In the genomic region with DNA sequence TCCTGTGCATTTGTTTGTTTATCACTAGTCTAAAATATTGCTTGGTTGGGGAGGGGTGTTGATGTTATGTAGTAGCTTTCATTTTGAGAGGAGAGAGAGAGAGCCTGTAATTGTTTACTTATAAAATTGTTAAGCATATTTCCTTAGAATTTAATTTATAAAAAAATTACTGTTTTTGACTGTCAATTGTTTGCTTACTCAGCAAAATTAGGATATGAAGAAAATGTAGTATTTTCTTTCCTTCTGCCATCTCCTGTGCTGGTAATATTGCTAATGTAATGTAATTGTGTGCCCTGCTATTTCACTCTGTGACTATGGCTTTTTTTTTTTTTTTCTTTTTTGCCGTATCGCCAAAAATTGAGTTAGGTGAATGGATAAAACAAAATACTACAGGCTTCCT, we compare ENCODE assay signal across 19 cellular contexts. TPM values are rescaled to one million over a fixed set of nuclear protein-coding genes. Genes with fewer than 3 reads are reported as not detected.
DNase-seq lines count a peak whose midpoint lies in the region; ATAC-seq, FAIRE-seq and TF ChIP-seq lines count a peak whose summit lies in the region.
"Had no signal": no experiment of that assay in that cellular context is flagged by ENCODE, and none has a peak within 500 bp of the region (broad histone marks: within the 10 kb centered on the region; RNA-seq: fewer than 3 reads in every experiment).

No MANE protein-coding gene starts in this region.

- CTCF ChIA-PET in Calu3 (lab: Charles Lee): interaction anchor here (0.6 to 1.4 kb wide), 5 partner anchors 12 to 405 kb away, joined by 3 to 6 read pairs (median 3); no protein-coding TSS in a partner anchor

- H3K4me3 ChIP-seq in CD4-positive, CD25-positive, alpha-beta regulatory T cell (ENCODE audit: low read depth, low read length): peak overlapping the region; percentile 57
- H3K4me3 ChIP-seq in SK-N-MC: peak overlapping the region; percentile 24; the same call in 1 of the 2 replicates
- no peak overlapping the region for H3K4me3 ChIP-seq in fibroblast of lung (replicated peaks in 1 of 4; ENCODE audit: control extremely low read depth in 1 of 4, insufficient read depth in 1 of 4, low read depth in 3 of 4, low read length in 4 of 4)
- H3K4me3 ChIP-seq: coronary artery, left lung, thyroid gland had no signal

- DNase-seq in CD4-positive, CD25-positive, alpha-beta regulatory T cell: no peak
- no peak for DNase-seq in Calu3
- DNase-seq in SK-N-MC (ENCODE audit: low read depth, low spot score): no peak
- no peak for DNase-seq in fibroblast of lung (ENCODE audit: low read depth in 2 of 2)
- no peak for DNase-seq in left lobe of liver (ENCODE audit: low spot score)
- DNase-seq in NCI-H1105 (lab: John Stamatoyannopoulos, UW): no peak
- no peak for DNase-seq in H54 (ENCODE audit: insufficient read length, low spot score)
- DNase-seq: left lung, NCI-H1092 treated with DMSO at 0.1 percent for 48 hours, NCI-H2171, NCI-H748 treated with DMSO at 0.1 percent for 48 hours, posterior cingulate gyrus, Right ventricle myocardium superior, small intestine, T-helper 2 cell, thyroid gland had no signal

- peak overlapping the region; percentile 57 for H3K4me2 ChIP-seq in fibroblast of lung (ENCODE audit: extremely low read depth, insufficient read depth, low read length)

- no peaks in the 10 kb centered on the region for H3K9me3 ChIP-seq in CD4-positive, CD25-positive, alpha-beta regulatory T cell (ENCODE audit: control insufficient read depth in 2 of 2, low read length in 2 of 2)
- H3K9me3 ChIP-seq in SK-N-MC (ENCODE audit: low read depth, low read length): no peaks in the 10 kb centered on the region
- H3K9me3 ChIP-seq in fibroblast of lung (ENCODE audit: control insufficient read depth, insufficient read depth, low read depth, low read length): no peaks in the 10 kb centered on the region
- H3K9me3 ChIP-seq: left lung, thyroid gland had no signal

- no TSS peak for BruUV-seq in Calu3 (replicated peaks; lab: Mats Ljungman, UMichigan)

- H3K27ac ChIP-seq in CD4-positive, CD25-positive, alpha-beta regulatory T cell (ENCODE audit: insufficient read depth, low read length, poor library complexity, severe bottlenecking): no peak overlapping the region
- H3K27ac ChIP-seq in SK-N-MC (no peak overlapping the region), fibroblast of lung (ENCODE audit: insufficient read depth, low read length) (no peak overlapping the region)
- H3K27ac ChIP-seq: coronary artery, left lung, thyroid gland had no signal

- no peaks in the 10 kb centered on the region for H3K36me3 Mint-ChIP-seq in CD4-positive, CD25-positive, alpha-beta regulatory T cell
- peaks cover 41% of the 10 kb centered on the region for H3K36me3 Mint-ChIP-seq in Calu3 (ENCODE audit: insufficient read depth, unreplicated experiment)

- H3K27ac Mint-ChIP-seq in CD4-positive, CD25-positive, alpha-beta regulatory T cell: peak overlapping the region in 1 of 3 donors; percentile 46
- no peak overlapping the region for H3K27ac Mint-ChIP-seq in Calu3 (ENCODE audit: unreplicated experiment)

- no peak for ATAC-seq in CD4-positive, CD25-positive, alpha-beta regulatory T cell (ENCODE audit: low read depth in 2 of 2)
- ATAC-seq in left lobe of liver: no peak
- ATAC-seq: left lung had no signal

- FAIRE-seq in H54 (lab: Jason Lieb, UNC): no peak
- FAIRE-seq: frontal cortex, small intestine had no signal

- H2AFZ ChIP-seq in fibroblast of lung (ENCODE audit: low read length): no peak overlapping the region

- H3K27me3 Mint-ChIP-seq in CD4-positive, CD25-positive, alpha-beta regulatory T cell: no peaks in the 10 kb centered on the region
- no peaks in the 10 kb centered on the region for H3K27me3 Mint-ChIP-seq in Calu3 (ENCODE audit: unreplicated experiment)

- H3K9ac ChIP-seq in SK-N-MC (ENCODE audit: insufficient read length) (no peak overlapping the region), fibroblast of lung (ENCODE audit: insufficient read depth, low read length) (no peak overlapping the region)

- TF ChIP-seq CTCF in Calu3 (IDR thresholded peaks at IDR 0.05; ENCODE audit: unreplicated experiment) (no peak), fibroblast of lung (conservative IDR thresholded peaks at IDR 0.05 in 1 of 2, IDR thresholded peaks at IDR 0.05 in 1 of 2; ENCODE audit: low read depth in 1 of 2, low read length in 2 of 2) (no peak)

- peaks cover 83% of the 10 kb centered on the region for H3K79me2 ChIP-seq in fibroblast of lung (ENCODE audit: control insufficient read depth, insufficient read depth, low read length)

- H3K4me3 Mint-ChIP-seq in CD4-positive, CD25-positive, alpha-beta regulatory T cell: peak overlapping the region; percentile 3 to 44 (median 30)
- peak overlapping the region; percentile 48 for H3K4me3 Mint-ChIP-seq in Calu3 (ENCODE audit: low read depth, unreplicated experiment)

- H3K4me1 Mint-ChIP-seq in CD4-positive, CD25-positive, alpha-beta regulatory T cell: peaks cover 40 to 86% (median 53%) of the 10 kb centered on the region in 4 donors
- peaks cover 62% of the 10 kb centered on the region for H3K4me1 Mint-ChIP-seq in Calu3 (ENCODE audit: low read depth, unreplicated experiment)

- no peaks in the 10 kb centered on the region for H4K20me1 ChIP-seq in fibroblast of lung (ENCODE audit: control insufficient read depth, extremely low read depth, insufficient read depth, low read length)

- H3K4me1 ChIP-seq in CD4-positive, CD25-positive, alpha-beta regulatory T cell (ENCODE audit: control insufficient read depth, insufficient read depth, low read length, poor library complexity, severe bottlenecking): peaks cover 50% of the 10 kb centered on the region
- peaks cover 2% of the 10 kb centered on the region for H3K4me1 ChIP-seq in fibroblast of lung (ENCODE audit: control insufficient read depth, extremely low read depth, insufficient read depth, low read length)

- no peak for TF ChIP-seq POLR2A in H54 (IDR thresholded peaks at IDR 0.05; ENCODE audit: low read depth, low read length)

- H3K9me3 Mint-ChIP-seq in CD4-positive, CD25-positive, alpha-beta regulatory T cell: no peaks in the 10 kb centered on the region
- no peaks in the 10 kb centered on the region for H3K9me3 Mint-ChIP-seq in Calu3 (ENCODE audit: low read depth, unreplicated experiment)

- no peaks in the 10 kb centered on the region for H3K27me3 ChIP-seq in CD4-positive, CD25-positive, alpha-beta regulatory T cell (ENCODE audit: control insufficient read depth, insufficient read depth, low read length)
- no peaks in the 10 kb centered on the region for H3K27me3 ChIP-seq in fibroblast of lung (ENCODE audit: control insufficient read depth, insufficient read depth, low read length)
- H3K27me3 ChIP-seq: left lung, thyroid gland had no signal

- no peaks in the 10 kb centered on the region for H3K36me3 ChIP-seq in CD4-positive, CD25-positive, alpha-beta regulatory T cell (ENCODE audit: control insufficient read depth, insufficient read depth, low read length)
- H3K36me3 ChIP-seq in SK-N-MC (ENCODE audit: insufficient read depth, low read length): peaks cover 8% of the 10 kb centered on the region; the same call in 1 of the 2 replicates
- no peaks in the 10 kb centered on the region for H3K36me3 ChIP-seq in fibroblast of lung (ENCODE audit: control insufficient read depth, insufficient read depth, low read length)
- H3K36me3 ChIP-seq: left lung, thyroid gland had no signal

- intact Hi-C loops in Calu3 (cut with micrococcal nuclease; ENCODE audit: unreplicated experiment): loop anchor here (10.0 kb wide), 1 partner anchor 340 kb away; no protein-coding TSS in a partner anchor

RNA-seq across cellular contexts. Expression of a gene that starts 3.5 kb away (rescaled TPM):
- total RNA-seq in CD4-positive, CD25-positive, alpha-beta regulatory T cell: 175 TPM
- polyA plus RNA-seq in CD4-positive, CD25-positive, alpha-beta regulatory T cell: 100 to 1,000 TPM in 3 of 4 donors, 10 to 100 TPM in 1; 94.2 to 119 (median 115) TPM
- 275 TPM in 2 replicates for total RNA-seq in Calu3 (2022)
- total RNA-seq in fibroblast of lung: 35.4 and 39.1 TPM in 2 replicates
- polyA plus RNA-seq in fibroblast of lung: 44.8 and 45.5 TPM in 2 replicates
- polyA plus RNA-seq in fibroblast of lung (2012): 48.6 and 51.3 TPM in 2 replicates
- 7.3 and 11.6 TPM in 2 replicates for polyA minus RNA-seq in fibroblast of lung (ENCODE audit: low replicate concordance)
- total RNA-seq in left lobe of liver: 25.6 TPM

RNA-seq across cellular contexts. Expression of a gene that starts 41.3 kb away (rescaled TPM):
- total RNA-seq in CD4-positive, CD25-positive, alpha-beta regulatory T cell: not detected
- polyA plus RNA-seq in CD4-positive, CD25-positive, alpha-beta regulatory T cell: not detected
- 1.3 and 2.0 TPM in 2 replicates for total RNA-seq in Calu3 (2022)
- total RNA-seq in fibroblast of lung: not detected in 2 replicates
- polyA plus RNA-seq in fibroblast of lung: 0.02 TPM in 1 of 2 replicates, not detected in the other
- 0.07 TPM in 1 of 2 replicates, not detected in the other for polyA plus RNA-seq in fibroblast of lung (2012)
- polyA minus RNA-seq in fibroblast of lung (ENCODE audit: low replicate concordance): 0.11 TPM in 1 of 2 replicates, not detected in the other
- 11.5 TPM for total RNA-seq in left lobe of liver
- total RNA-seq: left lung, thyroid gland had no signal
- polyA plus RNA-seq: BJ, small intestine had no signal

Comparison
In these comparisons a context has a peak if more than half of its experiments do, and no peak if none do; other contexts are left out.
1. H3K4me3 ChIP-seq: peak in CD4-positive, CD25-positive, alpha-beta regulatory T cell (single experiment) and SK-N-MC (single experiment); none in fibroblast of lung (0 of 4).